9 cellular contexts compared by ENCODE assay signal in the genomic region with DNA sequence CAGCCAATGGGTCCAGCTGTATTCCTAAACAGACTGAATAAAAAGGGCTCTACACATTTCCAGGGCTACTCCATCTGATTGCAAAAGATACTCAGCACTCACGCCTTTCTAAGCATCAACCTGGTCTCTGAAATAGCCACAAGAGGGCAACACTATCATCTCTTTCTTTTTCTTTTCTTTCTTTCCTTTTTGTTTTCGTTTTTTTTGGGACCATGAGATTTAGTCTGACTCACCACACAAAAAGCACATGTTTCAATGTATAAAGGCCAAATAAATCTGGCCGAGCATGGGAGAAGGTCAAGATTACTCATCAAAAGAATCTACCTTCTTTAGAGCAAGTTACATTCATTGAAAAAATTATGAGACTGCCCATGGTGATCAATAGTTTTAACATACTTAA.
DNase-seq lines count a peak whose midpoint lies in the region; ATAC-seq, FAIRE-seq and TF ChIP-seq lines count a peak whose summit lies in the region.
"Had no signal": no experiment of that assay in that cellular context is flagged by ENCODE, and none has a peak within 500 bp of the region (broad histone marks: within the 10 kb centered on the region; RNA-seq: fewer than 3 reads in every experiment).

No MANE protein-coding gene starts in this region.

- DNase-seq in D721Med (ENCODE audit: insufficient read length, low spot score) (no peak), NCI-H1105 treated with DMSO at 0.1 percent for 48 hours (lab: John Stamatoyannopoulos, UW) (peak; percentile 90), astrocyte of the spinal cord (ENCODE audit: low read depth, low spot score) (peak; percentile 90), medulla oblongata (ENCODE audit: extremely low spot score) (peak; percentile 66), GOT3 (lab: John Stamatoyannopoulos, UW) (no peak)
- DNase-seq in activated T-helper 2 cell treated with anti-CD3 and anti-CD28 coated beads, Interferon-gamma antibody, Interleukin-2, Interleukin-4, amounts not matched to agents 10 μg/mL and 5 μg/mL and 100 μg/mL, durations not matched to agents 14 hours and 24 hours and 36 hours (ENCODE audit: low spot score): no peak
- DNase-seq in activated CD4-positive, alpha-beta T cell treated with anti-CD3 and anti-CD28 coated beads for 4 hours: no peak

- ATAC-seq in HG02970 (IDR thresholded peaks at IDR 0.05; ENCODE audit: low FRiP score, unreplicated experiment): no peak
- ATAC-seq: HCT116 had no signal

- no peaks in the 10 kb centered on the region for H3K4me1 Mint-ChIP-seq in activated T-helper 2 cell treated with anti-CD3 and anti-CD28 coated beads, Interferon-gamma antibody, Interleukin-2, Interleukin-4, amounts not matched to agents 10 μg/mL and 5 μg/mL and 100 μg/mL, durations not matched to agents 14 hours and 24 hours and 36 hours (ENCODE audit: low read depth)

- TF ChIP-seq CTCF in D721Med (IDR thresholded peaks at IDR 0.05; ENCODE audit: insufficient read depth, missing control alignments): peak; percentile 28
- TF ChIP-seq CTCF in astrocyte of the spinal cord (IDR thresholded peaks at IDR 0.05; ENCODE audit: low read depth, low read length): peak; percentile 75

- intact Hi-C loops in activated T-helper 2 cell treated with anti-CD3 and anti-CD28 coated beads, Interferon-gamma antibody, Interleukin-2, Interleukin-4, amounts not matched to agents 10 μg/mL and 5 μg/mL and 100 μg/mL, durations not matched to agents 14 hours and 24 hours and 36 hours (cut with micrococcal nuclease): no loop called here

- H3K9me3 Mint-ChIP-seq in activated T-helper 2 cell treated with anti-CD3 and anti-CD28 coated beads, Interferon-gamma antibody, Interleukin-2, Interleukin-4, amounts not matched to agents 10 μg/mL and 5 μg/mL and 100 μg/mL, durations not matched to agents 14 hours and 24 hours and 36 hours: peaks cover 7% of the 10 kb centered on the region

- H3K4me3 Mint-ChIP-seq in activated T-helper 2 cell treated with anti-CD3 and anti-CD28 coated beads, Interferon-gamma antibody, Interleukin-2, Interleukin-4, amounts not matched to agents 10 μg/mL and 5 μg/mL and 100 μg/mL, durations not matched to agents 14 hours and 24 hours and 36 hours (ENCODE audit: low read depth): no peak overlapping the region

- H3K4me3 ChIP-seq in astrocyte of the spinal cord (ENCODE audit: low read depth, low read length): no peak overlapping the region

- in situ Hi-C loops in astrocyte of the spinal cord (cut with HindIII; ENCODE audit: low sequenced_read_pairs): no loop called here

- FAIRE-seq in D721Med (lab: Jason Lieb, UNC): no peak

- no peak overlapping the region for H3K27ac Mint-ChIP-seq in activated T-helper 2 cell treated with anti-CD3 and anti-CD28 coated beads, Interferon-gamma antibody, Interleukin-2, Interleukin-4, amounts not matched to agents 10 μg/mL and 5 μg/mL and 100 μg/mL, durations not matched to agents 14 hours and 24 hours and 36 hours

- H3K36me3 Mint-ChIP-seq in activated T-helper 2 cell treated with anti-CD3 and anti-CD28 coated beads, Interferon-gamma antibody, Interleukin-2, Interleukin-4, amounts not matched to agents 10 μg/mL and 5 μg/mL and 100 μg/mL, durations not matched to agents 14 hours and 24 hours and 36 hours (ENCODE audit: low read depth): no peaks in the 10 kb centered on the region

- no peaks in the 10 kb centered on the region for H3K27me3 Mint-ChIP-seq in activated T-helper 2 cell treated with anti-CD3 and anti-CD28 coated beads, Interferon-gamma antibody, Interleukin-2, Interleukin-4, amounts not matched to agents 10 μg/mL and 5 μg/mL and 100 μg/mL, durations not matched to agents 14 hours and 24 hours and 36 hours (ENCODE audit: low read depth)

Comparison
In these comparisons a context has a peak if more than half of its experiments do, and no peak if none do; other contexts are left out.
1. DNase-seq: peak in NCI-H1105 treated with DMSO at 0.1 percent for 48 hours (single experiment), astrocyte of the spinal cord (single experiment) and medulla oblongata (single experiment); none in D721Med (single experiment), activated T-helper 2 cell treated with anti-CD3 and anti-CD28 coated beads, Interferon-gamma antibody, Interleukin-2, Interleukin-4, amounts not matched to agents 10 μg/mL and 5 μg/mL and 100 μg/mL, durations not matched to agents 14 hours and 24 hours and 36 hours (single experiment), activated CD4-positive, alpha-beta T cell treated with anti-CD3 and anti-CD28 coated beads for 4 hours (0 of 2) and GOT3 (single experiment).